In the genomic region with DNA sequence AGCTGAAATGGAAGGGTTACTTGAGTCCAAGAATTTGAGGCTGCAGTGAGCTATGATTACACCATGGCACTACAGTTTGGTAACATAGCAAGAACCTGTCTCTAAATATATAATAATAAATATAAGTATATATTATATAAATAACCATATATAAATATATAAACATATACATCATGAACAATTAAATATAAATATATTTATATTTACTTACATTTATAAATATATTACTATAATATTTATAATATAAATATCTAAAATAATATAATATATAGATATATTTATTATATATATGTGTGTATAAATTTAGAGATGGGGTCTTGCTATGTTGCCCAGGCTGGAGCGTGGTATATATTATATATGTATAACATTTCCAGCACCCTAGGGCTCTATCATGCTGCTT, we compare ENCODE assay signal across 22 cellular contexts. TPM values are rescaled to one million over a fixed set of nuclear protein-coding genes. Genes with fewer than 3 reads are reported as not detected.
DNase-seq lines count a peak whose midpoint lies in the region; ATAC-seq, FAIRE-seq and TF ChIP-seq lines count a peak whose summit lies in the region.
"Had no signal": no experiment of that assay in that cellular context is flagged by ENCODE, and none has a peak within 500 bp of the region (broad histone marks: within the 10 kb centered on the region; RNA-seq: fewer than 3 reads in every experiment).

No MANE protein-coding gene starts in this region.

- H3K9me3 ChIP-seq in kidney (ENCODE audit: control insufficient read depth in 1 of 2, low read length in 2 of 2), result no peaks in the 10 kb centered on the region
- no peaks in the 10 kb centered on the region for H3K9me3 ChIP-seq in pancreas
- H3K9me3 ChIP-seq: A549, Caco-2 had no signal

- H3K4me3 ChIP-seq in kidney (ENCODE audit: low read length in 2 of 2) (no peak overlapping the region), pancreas (no peak overlapping the region)
- H3K4me3 ChIP-seq: A549, GM23338 had no signal

- H3K36me3 ChIP-seq in kidney (ENCODE audit: control insufficient read depth in 1 of 2, insufficient read depth in 2 of 2, low read length in 2 of 2), result no peaks in the 10 kb centered on the region
- no peaks in the 10 kb centered on the region for H3K36me3 ChIP-seq in pancreas

- no peak overlapping the region for H3K9ac ChIP-seq in kidney (ENCODE audit: low read length in 2 of 2)

- H3K4me1 ChIP-seq in kidney (ENCODE audit: control insufficient read depth in 1 of 2, insufficient read depth in 1 of 2, low read depth in 1 of 2, low read length in 2 of 2), result no peaks in the 10 kb centered on the region
- H3K4me1 ChIP-seq in pancreas, result no peaks in the 10 kb centered on the region
- H3K4me1 ChIP-seq: A549 had no signal

- peak; percentile 97 for FAIRE-seq in TTC549 (lab: Jason Lieb, UNC)
- FAIRE-seq in kidney (lab: Jason Lieb, UNC), result peak; percentile 81
- peak; percentile 87 for FAIRE-seq in pancreas (lab: Jason Lieb, UNC)
- FAIRE-seq: A549, D721Med, GM12892, GM18507, H54, HTR-8/SVneo had no signal

- H3K27ac ChIP-seq in kidney (ENCODE audit: low read depth in 2 of 2, low read length in 2 of 2) (no peak overlapping the region), pancreas (no peak overlapping the region)
- H3K27ac ChIP-seq: A549, C4-2B had no signal

- DNase-seq in kidney (no peak), pancreas (no peak), foreskin melanocyte (no peak), NCI-H748 (lab: John Stamatoyannopoulos, UW; ENCODE audit: unreplicated experiment) (no peak)
- no peak for DNase-seq in activated CD8-positive, alpha-beta memory T cell treated with anti-CD3 and anti-CD28 coated beads, Interleukin-2, amount 50 U/mL, for 48 hours
- DNase-seq: AML-193; Caco-2; CD4-positive, alpha-beta T cell; GDM1; HCEC 1CT; IMR-90 had no signal

- intact Hi-C loops in kidney (cut with DNase I), result no loop called here
- intact Hi-C loops in pancreas (cut with DNase I), result no loop called here

- no peak for TF ChIP-seq CTCF in kidney (IDR thresholded peaks at IDR 0.05; ENCODE audit: borderline replicate concordance, extremely low read depth, insufficient read depth)
- TF ChIP-seq CTCF in pancreas (IDR thresholded peaks at IDR 0.05), result no peak

- H3K27me3 ChIP-seq in pancreas, result no peaks in the 10 kb centered on the region

- ATAC-seq in pancreas, result no peak
- ATAC-seq in HG03045 (IDR thresholded peaks at IDR 0.05; ENCODE audit: unreplicated experiment), result no peak
- ATAC-seq: A549, GM23338 had no signal

- WGBS in pancreas, 2 donors, result 96 to 100% methylated on average over 1 of the region's 1 CpG

RNA-seq across cellular contexts. Expression of gene LYZL1, which starts 42.4 kb away (rescaled TPM):
- total RNA-seq in kidney, result not detected
- not detected for polyA plus RNA-seq in kidney (ENCODE audit: insufficient read depth, low read depth, low replicate concordance)
- total RNA-seq in pancreas, result not detected
- polyA plus RNA-seq in pancreas, result not detected
- total RNA-seq: Caco-2; CD4-positive, alpha-beta T cell; GM23338; IMR-90 had no signal
- polyA plus RNA-seq: A549, BJ, GM23338, IMR-90 had no signal
